Comparison of ENCODE assay signal across 8 cellular contexts in the genomic region with DNA sequence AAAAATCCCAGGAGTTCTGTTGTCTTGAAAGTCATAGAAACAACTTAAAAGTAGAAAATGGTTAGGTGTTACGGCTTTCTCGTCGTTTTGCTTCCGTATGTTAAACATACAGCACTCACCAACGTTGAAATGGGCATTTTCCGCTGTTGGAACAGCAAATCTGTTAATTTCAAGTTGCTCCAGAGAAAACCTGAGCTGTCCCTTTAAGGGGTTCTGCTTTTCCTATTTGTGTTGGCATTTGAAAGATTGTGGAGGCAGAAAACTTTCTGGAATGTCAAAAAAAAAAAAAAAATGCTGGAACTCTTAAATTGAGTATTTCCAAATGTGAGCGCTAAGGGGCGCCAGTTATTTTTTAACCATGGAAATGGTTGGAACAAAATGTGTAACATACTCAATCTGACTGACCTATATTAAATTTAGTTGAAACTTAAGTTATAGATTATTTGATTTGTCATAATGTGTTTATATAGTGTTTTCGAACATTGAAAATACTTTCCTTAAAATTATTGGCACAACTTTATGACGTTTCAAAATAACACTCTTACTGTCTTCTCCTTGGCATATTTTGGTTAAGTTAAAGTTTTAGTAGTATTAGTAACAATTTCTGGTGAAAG. TPM values are rescaled to one million over a fixed set of nuclear protein-coding genes. Genes with fewer than 3 reads are reported as not detected.
A peak's percentile ranks its signal among the peaks of the same experiment; 100 is the strongest.
DNase-seq lines count a peak whose midpoint lies in the region; ATAC-seq, FAIRE-seq and TF ChIP-seq lines count a peak whose summit lies in the region.

No MANE protein-coding gene starts in this region.

- H3K79me1 ChIP-seq in H9 (ENCODE audit: insufficient read depth, low read depth, low read length, poor library complexity, severe bottlenecking) = peaks cover 2% of the 10 kb centered on the region

- peaks cover 9% of the 10 kb centered on the region for H3K23me2 ChIP-seq in H9 (ENCODE audit: insufficient read length, low read depth, low read length, poor library complexity, severe bottlenecking)

- intact Hi-C loops in MCF 10A (cut with micrococcal nuclease) = loop anchor here (1.0 to 5.0 kb wide), 6 partner anchors 171 to 1831 kb away; no protein-coding TSS in a partner anchor

- no peak overlapping the region for H3K23ac ChIP-seq in H9 (ENCODE audit: insufficient read length, low read depth, low read length)

- peak overlapping the region; percentile 84 for H3K9ac ChIP-seq in H9 (ENCODE audit: extremely low read depth, insufficient read length, low read length)

- no peaks in the 10 kb centered on the region for H4K20me1 ChIP-seq in H9 (ENCODE audit: control insufficient read depth, insufficient read depth, insufficient read length)

- H2BK120ac ChIP-seq in H9 (ENCODE audit: low read depth, low read length, poor library complexity, severe bottlenecking) = no peak overlapping the region

- H3K9me3 ChIP-seq in CD4-positive, CD25-positive, alpha-beta regulatory T cell (ENCODE audit: control insufficient read depth in 2 of 2, low read length in 2 of 2) = no peaks in the 10 kb centered on the region
- H3K9me3 ChIP-seq in H9 (ENCODE audit: control insufficient read depth, low read depth, low read length) (no peaks in the 10 kb centered on the region), small intestine (ENCODE audit: control insufficient read depth, low read depth) (no peaks in the 10 kb centered on the region)

- H2BK15ac ChIP-seq in H9 (ENCODE audit: low read depth, low read length) = no peak overlapping the region

- peaks cover 32 to 58% (median 48%) of the 10 kb centered on the region in 4 donors for H3K4me1 Mint-ChIP-seq in CD4-positive, CD25-positive, alpha-beta regulatory T cell
- H3K4me1 Mint-ChIP-seq in H9 (peaks cover 48 to 49% of the 10 kb centered on the region in 2 experiments), MCF 10A (ENCODE audit: insufficient read depth, unreplicated experiment) (peaks cover 24% of the 10 kb centered on the region), immature natural killer cell (peaks cover 56 to 70% of the 10 kb centered on the region in 2 donors)

- H2BK20ac ChIP-seq in H9 (ENCODE audit: low read depth, low read length, poor library complexity, severe bottlenecking) = no peak overlapping the region

- peak; percentile 92 for FAIRE-seq in small intestine (lab: Jason Lieb, UNC)

- H3T11ph ChIP-seq in H9 (ENCODE audit: low read length) = no peak overlapping the region

- no peak overlapping the region for H3K14ac ChIP-seq in H9 (ENCODE audit: insufficient read depth, low read length)

- no peak overlapping the region for H2AFZ ChIP-seq in H9 (ENCODE audit: low read length)

- no peak overlapping the region for H2BK5ac ChIP-seq in H9 (ENCODE audit: insufficient read length, low read length)

- H3K36me3 ChIP-seq in CD4-positive, CD25-positive, alpha-beta regulatory T cell (ENCODE audit: control insufficient read depth, insufficient read depth, low read length) = no peaks in the 10 kb centered on the region
- no peaks in the 10 kb centered on the region for H3K36me3 ChIP-seq in small intestine (ENCODE audit: control insufficient read depth in 2 of 2, insufficient read depth in 2 of 2, low read length in 2 of 2)

- CTCF ChIA-PET in MCF 10A (lab: Yijun Ruan, JAX) = interaction anchor here (0.6 to 1.8 kb wide), 9 partner anchors 12 to 1511 kb away, joined by 3 to 8 read pairs (median 5); no protein-coding TSS in a partner anchor

- H2BK12ac ChIP-seq in H9 (ENCODE audit: insufficient read length, low read depth, low read length) = no peak overlapping the region

- peak overlapping the region; percentile 89 to 96 (median 94) for H3K4me3 Mint-ChIP-seq in CD4-positive, CD25-positive, alpha-beta regulatory T cell
- H3K4me3 Mint-ChIP-seq in H9 (peak overlapping the region; percentile 86 to 93), MCF 10A (ENCODE audit: unreplicated experiment) (peak overlapping the region; percentile 96), immature natural killer cell (peak overlapping the region; percentile 81 to 100 (median 90))

- no peak overlapping the region for H4K8ac ChIP-seq in H9 (replicated peaks; ENCODE audit: insufficient read length, low read depth, low read length)

- H3K36me3 Mint-ChIP-seq in CD4-positive, CD25-positive, alpha-beta regulatory T cell = no peaks in the 10 kb centered on the region
- H3K36me3 Mint-ChIP-seq in H9 (ENCODE audit: insufficient read depth in 1 of 3, low read depth in 3 of 3) (peaks cover 2 to 7% (median 4%) of the 10 kb centered on the region in 3 experiments; a peak in 2 of 7 replicates), MCF 10A (ENCODE audit: insufficient read depth, unreplicated experiment) (peaks cover 13% of the 10 kb centered on the region), immature natural killer cell (no peaks in the 10 kb centered on the region)

- POLR2A ChIA-PET in MCF 10A (lab: Yijun Ruan, JAX) = interaction anchor here (0.5 to 7.1 kb wide), 20 partner anchors 11 to 1927 kb away, joined by 3 to 45 read pairs (median 3); no protein-coding TSS in a partner anchor

- peak overlapping the region; percentile 98 for H3K4me3 ChIP-seq in CD4-positive, CD25-positive, alpha-beta regulatory T cell (ENCODE audit: low read depth, low read length)
- H3K4me3 ChIP-seq in small intestine (ENCODE audit: low read depth in 1 of 2, low read length in 2 of 2) = peak overlapping the region; percentile 83 to 93

- DNase-seq in CD4-positive, CD25-positive, alpha-beta regulatory T cell = peak in 2 of 3 donors; percentile 43 to 64
- DNase-seq in H9 = no peak
- peak; percentile 88 for DNase-seq in RPMI7951 (ENCODE audit: low read depth)
- peak; percentile 88 for DNase-seq in MCF 10A (ENCODE audit: unreplicated experiment)
- DNase-seq in immature natural killer cell = peak; percentile 35 to 46 (median 41)
- DNase-seq in small intestine = peak; percentile 24
- DNase-seq in GF-D8 (lab: John Stamatoyannopoulos, UW) = no peak

- H4K5ac ChIP-seq in H9 (ENCODE audit: insufficient read length, low read depth, low read length) = no peak overlapping the region

- H3K4ac ChIP-seq in H9 (ENCODE audit: low read depth, low read length) = no peak overlapping the region

- peak overlapping the region; percentile 27 to 94 (median 93) for H3K27ac Mint-ChIP-seq in CD4-positive, CD25-positive, alpha-beta regulatory T cell
- peak overlapping the region in 2 of 3 experiments; percentile 44 to 92; a peak in 4 of 7 replicates for H3K27ac Mint-ChIP-seq in H9
- H3K27ac Mint-ChIP-seq in MCF 10A (ENCODE audit: low read depth, unreplicated experiment) = peak overlapping the region; percentile 93
- H3K27ac Mint-ChIP-seq in immature natural killer cell = peak overlapping the region; percentile 85 to 98 (median 92)

- peaks cover 28% of the 10 kb centered on the region for H3K79me2 ChIP-seq in H9 (ENCODE audit: insufficient read depth, low read length)

- TF ChIP-seq CTCF in H9 (conservative IDR thresholded peaks at IDR 0.05) (peak; percentile 79), MCF 10A (IDR thresholded peaks at IDR 0.05; ENCODE audit: unreplicated experiment) (peak; percentile 50)

- WGBS in H9 (ENCODE audit: extremely low coverage, insufficient read length, low lambda C conversion rate) = no CpG with 5 or more reads among the region's 10 CpGs
- 4 to 8% (median 5%) methylated on average over 10 of the region's 10 CpGs for WGBS in small intestine, 3 donors

- BruUV-seq in MCF 10A (replicated peaks; lab: Mats Ljungman, UMichigan) = no TSS peak

- H3K56ac ChIP-seq in H9 (ENCODE audit: insufficient read length, low read depth, low read length) = no peak overlapping the region

- H3K27ac ChIP-seq in CD4-positive, CD25-positive, alpha-beta regulatory T cell (ENCODE audit: insufficient read depth, low read length, poor library complexity, severe bottlenecking) = peak overlapping the region; percentile 73
- H3K27ac ChIP-seq in H9 (ENCODE audit: insufficient read length, low read depth, low read length) = peak overlapping the region; percentile 79
- peak overlapping the region; percentile 20 to 98 for H3K27ac ChIP-seq in small intestine (ENCODE audit: low read depth in 1 of 2, low read length in 1 of 2)

- no peak overlapping the region for H3K18ac ChIP-seq in H9 (ENCODE audit: insufficient read length, low read depth, low read length)

- H4K91ac ChIP-seq in H9 (ENCODE audit: insufficient read length, low read depth, low read length) = no peak overlapping the region

- H3K27me3 ChIP-seq in CD4-positive, CD25-positive, alpha-beta regulatory T cell (ENCODE audit: control insufficient read depth, insufficient read depth, low read length) = no peaks in the 10 kb centered on the region
- H3K27me3 ChIP-seq in H9 (ENCODE audit: insufficient read depth, low read length) (no peaks in the 10 kb centered on the region), small intestine (ENCODE audit: control insufficient read depth in 2 of 2, insufficient read depth in 2 of 2, low read length in 2 of 2) (no peaks in the 10 kb centered on the region)

- no peaks in the 10 kb centered on the region for H3K9me3 Mint-ChIP-seq in CD4-positive, CD25-positive, alpha-beta regulatory T cell
- H3K9me3 Mint-ChIP-seq in H9 = no peaks in the 10 kb centered on the region; a peak in 1 of 5 replicates
- no peaks in the 10 kb centered on the region for H3K9me3 Mint-ChIP-seq in MCF 10A (ENCODE audit: unreplicated experiment)
- H3K9me3 Mint-ChIP-seq in immature natural killer cell = no peaks in the 10 kb centered on the region

- no peak overlapping the region for H2AK5ac ChIP-seq in H9 (ENCODE audit: insufficient read length, low read length)

- no peak for ATAC-seq in CD4-positive, CD25-positive, alpha-beta regulatory T cell (ENCODE audit: low read depth in 2 of 2)
- no peak for ATAC-seq in GM19397 (IDR thresholded peaks at IDR 0.05; ENCODE audit: unreplicated experiment)

- H3K4me2 ChIP-seq in H9 (ENCODE audit: insufficient read depth, insufficient read length, low read length) = peak overlapping the region; percentile 95

- H3K4me1 ChIP-seq in CD4-positive, CD25-positive, alpha-beta regulatory T cell (ENCODE audit: control insufficient read depth, insufficient read depth, low read length, poor library complexity, severe bottlenecking) = peaks cover 30% of the 10 kb centered on the region
- H3K4me1 ChIP-seq in H9 (ENCODE audit: insufficient read depth, low read length) (peaks cover 2% of the 10 kb centered on the region; the same call in 1 of the 2 replicates), small intestine (ENCODE audit: control insufficient read depth in 2 of 2, insufficient read depth in 1 of 2, low read depth in 1 of 2, low read length in 1 of 2) (peaks cover 0 to 3% of the 10 kb centered on the region in 2 donors)

- peaks cover 8% of the 10 kb centered on the region for H3K27me3 Mint-ChIP-seq in CD4-positive, CD25-positive, alpha-beta regulatory T cell
- no peaks in the 10 kb centered on the region for H3K27me3 Mint-ChIP-seq in H9 (ENCODE audit: low read depth)
- H3K27me3 Mint-ChIP-seq in MCF 10A (ENCODE audit: insufficient read depth, unreplicated experiment) = no peaks in the 10 kb centered on the region
- peaks cover 13 to 26% (median 14%) of the 10 kb centered on the region in 3 donors for H3K27me3 Mint-ChIP-seq in immature natural killer cell (ENCODE audit: low read depth in 3 of 3)

RNA-seq across cellular contexts. Expression of a gene that starts 2.2 kb away (rescaled TPM):
- total RNA-seq in CD4-positive, CD25-positive, alpha-beta regulatory T cell = 89.7 TPM
- 10 to 100 TPM; 10.0 to 22.2 (median 13.7) TPM for polyA plus RNA-seq in CD4-positive, CD25-positive, alpha-beta regulatory T cell
- total RNA-seq in H9 (2021) = 176 TPM in 2 replicates
- total RNA-seq in RPMI7951 (2014; rRNA removed; shearing (Covaris generic)) = 147 and 192 TPM in 2 replicates
- 272 and 295 TPM in 2 replicates for total RNA-seq in MCF 10A (2022)
- 10 to 100 TPM; 12.3 to 29.1 (median 21.1) TPM for polyA plus RNA-seq in immature natural killer cell
- 10 to 100 TPM in 2 of 3 donors, 1 to 10 TPM in 1; 2.5 to 15.8 (median 11.6) TPM for polyA plus RNA-seq in small intestine

Comparison
In these comparisons a context has a peak if more than half of its experiments do, and no peak if none do; other contexts are left out.
1. DNase-seq: peak in CD4-positive, CD25-positive, alpha-beta regulatory T cell (2 of 3), RPMI7951 (single experiment), MCF 10A (single experiment), immature natural killer cell (3 of 3) and small intestine (single experiment); none in H9 (single experiment) and GF-D8 (single experiment).
2. Peak in every context shown above with its lines, with median percentiles within 50 percentile points of each other: H3K27ac ChIP-seq, H3K27ac Mint-ChIP-seq and H3K4me3 Mint-ChIP-seq.